ENCODE assay signal across 18 cellular contexts in genomic region chr11:69241075-69241740, GRCh38. TPM values are rescaled to one million over a fixed set of nuclear protein-coding genes. Genes with fewer than 3 reads are reported as not detected.
DNase-seq lines count a peak whose midpoint lies in the region; ATAC-seq and TF ChIP-seq lines count a peak whose summit lies in the region.
"Had no signal": no experiment of that assay in that cellular context is flagged by ENCODE, and none has a peak within 500 bp of the region (broad histone marks: within the 10 kb centered on the region; RNA-seq: fewer than 3 reads in every experiment).

No MANE protein-coding gene starts in this region.

- DNase-seq in activated CD4-positive, alpha-beta memory T cell treated with anti-CD3 and anti-CD28 coated beads, Interleukin-2, amount 10 ng/mL, durations not matched to agents 7 days and 5 days: peak; percentile 7
- no peak for DNase-seq in activated CD4-positive, alpha-beta memory T cell treated with anti-CD3 and anti-CD28 coated beads for 36 hours
- peak; percentile 13 for DNase-seq in HT-29 (ENCODE audit: low spot score)
- DNase-seq in endodermal cell: peak; percentile 58
- DNase-seq in osteocyte (ENCODE audit: extremely low spot score, unreplicated experiment): peak; percentile 59
- no peak for DNase-seq in NCI-H82 treated with DMSO at 0.1 percent for 48 hours (lab: John Stamatoyannopoulos, UW; ENCODE audit: unreplicated experiment)
- DNase-seq: activated CD4-positive, CD25-positive, alpha-beta regulatory T cell treated with anti-CD3 and anti-CD28 coated beads, Interleukin-2, amount 50 U/mL, for 72 hours; cerebellar nuclear complex; effector CD8-positive, alpha-beta T cell; MG63; NCI-H2171 treated with DMSO at 0.1 percent for 48 hours; upper lobe of left lung had no signal

- no peak overlapping the region for H3K4me3 Mint-ChIP-seq in activated CD4-positive, alpha-beta memory T cell treated with anti-CD3 and anti-CD28 coated beads, Interleukin-2, amount 10 ng/mL, durations not matched to agents 7 days and 5 days
- no peak overlapping the region for H3K4me3 Mint-ChIP-seq in activated CD4-positive, alpha-beta memory T cell treated with anti-CD3 and anti-CD28 coated beads for 36 hours
- H3K4me3 Mint-ChIP-seq in endodermal cell (no peak overlapping the region), osteocyte (ENCODE audit: unreplicated experiment) (no peak overlapping the region)

- no peak for ATAC-seq in GM19035 (IDR thresholded peaks at IDR 0.05; ENCODE audit: unreplicated experiment)
- ATAC-seq in SK-N-SH treated with all-trans-retinoic acid at 6 μM for 48 hours: no peak

- peak; percentile 24 for TF ChIP-seq CTCF in endodermal cell (conservative IDR thresholded peaks at IDR 0.05)
- TF ChIP-seq CTCF in osteocyte (IDR thresholded peaks at IDR 0.05): no peak

- H3K9ac ChIP-seq in endodermal cell (ENCODE audit: extremely low read depth, low read length, poor library complexity, severe bottlenecking): no peak overlapping the region

- CTCF ChIA-PET in activated CD4-positive, alpha-beta memory T cell treated with anti-CD3 and anti-CD28 coated beads, Interleukin-2, amount 10 ng/mL, durations not matched to agents 7 days and 5 days (lab: Charles Lee): no interaction called here
- CTCF ChIA-PET in activated CD4-positive, alpha-beta memory T cell treated with anti-CD3 and anti-CD28 coated beads for 36 hours (lab: Charles Lee): interaction anchor here (0.8 to 1.0 kb wide), 2 partner anchors 141 to 201 kb away, joined by 3 read pairs; no protein-coding TSS in a partner anchor

- intact Hi-C loops in activated CD4-positive, alpha-beta memory T cell treated with anti-CD3 and anti-CD28 coated beads for 36 hours (cut with micrococcal nuclease): no loop called here

- no peak overlapping the region for H3K4me3 ChIP-seq in endodermal cell (ENCODE audit: low read length)
- H3K4me3 ChIP-seq: MG63, smooth muscle cell, upper lobe of left lung had no signal

- H3K27me3 Mint-ChIP-seq in activated CD4-positive, alpha-beta memory T cell treated with anti-CD3 and anti-CD28 coated beads, Interleukin-2, amount 10 ng/mL, durations not matched to agents 7 days and 5 days: peaks cover 8% of the 10 kb centered on the region
- H3K27me3 Mint-ChIP-seq in activated CD4-positive, alpha-beta memory T cell treated with anti-CD3 and anti-CD28 coated beads for 36 hours: peaks cover 3% of the 10 kb centered on the region
- peaks cover 11% of the 10 kb centered on the region for H3K27me3 Mint-ChIP-seq in endodermal cell (ENCODE audit: insufficient read depth)
- peaks cover 18% of the 10 kb centered on the region for H3K27me3 Mint-ChIP-seq in osteocyte (ENCODE audit: unreplicated experiment)

- no peak overlapping the region for H3K27ac ChIP-seq in endodermal cell (ENCODE audit: low read depth, low read length)
- H3K27ac ChIP-seq: upper lobe of left lung had no signal

- H3K27me3 ChIP-seq in endodermal cell (ENCODE audit: control insufficient read depth, insufficient read depth, low read length, poor library complexity, severe bottlenecking): no peaks in the 10 kb centered on the region
- H3K27me3 ChIP-seq: MG63, upper lobe of left lung had no signal

- H3K9me3 Mint-ChIP-seq in activated CD4-positive, alpha-beta memory T cell treated with anti-CD3 and anti-CD28 coated beads, Interleukin-2, amount 10 ng/mL, durations not matched to agents 7 days and 5 days: no peaks in the 10 kb centered on the region
- no peaks in the 10 kb centered on the region for H3K9me3 Mint-ChIP-seq in activated CD4-positive, alpha-beta memory T cell treated with anti-CD3 and anti-CD28 coated beads for 36 hours
- H3K9me3 Mint-ChIP-seq in endodermal cell (no peaks in the 10 kb centered on the region), osteocyte (ENCODE audit: unreplicated experiment) (no peaks in the 10 kb centered on the region)
- H3K9me3 Mint-ChIP-seq: IgD-negative memory B cell had no signal

- no peaks in the 10 kb centered on the region for H3K4me1 ChIP-seq in endodermal cell (ENCODE audit: control insufficient read depth, insufficient read depth, low read length)
- H3K4me1 ChIP-seq: Caco-2 had no signal

- no peak overlapping the region for H3K27ac Mint-ChIP-seq in activated CD4-positive, alpha-beta memory T cell treated with anti-CD3 and anti-CD28 coated beads, Interleukin-2, amount 10 ng/mL, durations not matched to agents 7 days and 5 days
- no peak overlapping the region for H3K27ac Mint-ChIP-seq in activated CD4-positive, alpha-beta memory T cell treated with anti-CD3 and anti-CD28 coated beads for 36 hours
- no peak overlapping the region for H3K27ac Mint-ChIP-seq in endodermal cell
- H3K27ac Mint-ChIP-seq in osteocyte (ENCODE audit: unreplicated experiment): no peak overlapping the region

- H3K36me3 Mint-ChIP-seq in activated CD4-positive, alpha-beta memory T cell treated with anti-CD3 and anti-CD28 coated beads, Interleukin-2, amount 10 ng/mL, durations not matched to agents 7 days and 5 days (ENCODE audit: low read depth): no peaks in the 10 kb centered on the region
- H3K36me3 Mint-ChIP-seq in activated CD4-positive, alpha-beta memory T cell treated with anti-CD3 and anti-CD28 coated beads for 36 hours: no peaks in the 10 kb centered on the region
- no peaks in the 10 kb centered on the region for H3K36me3 Mint-ChIP-seq in endodermal cell (ENCODE audit: low read depth)
- no peaks in the 10 kb centered on the region for H3K36me3 Mint-ChIP-seq in osteocyte (ENCODE audit: unreplicated experiment)
- H3K36me3 Mint-ChIP-seq: IgD-negative memory B cell had no signal

- H3K36me3 ChIP-seq in endodermal cell (ENCODE audit: control insufficient read depth, insufficient read depth, low read length): no peaks in the 10 kb centered on the region
- H3K36me3 ChIP-seq: MG63, upper lobe of left lung had no signal

- peaks cover 10% of the 10 kb centered on the region for H3K4me1 Mint-ChIP-seq in activated CD4-positive, alpha-beta memory T cell treated with anti-CD3 and anti-CD28 coated beads, Interleukin-2, amount 10 ng/mL, durations not matched to agents 7 days and 5 days
- H3K4me1 Mint-ChIP-seq in activated CD4-positive, alpha-beta memory T cell treated with anti-CD3 and anti-CD28 coated beads for 36 hours (ENCODE audit: low read depth): peaks cover 30% of the 10 kb centered on the region
- H3K4me1 Mint-ChIP-seq in endodermal cell (no peaks in the 10 kb centered on the region), osteocyte (ENCODE audit: unreplicated experiment) (no peaks in the 10 kb centered on the region)

- WGBS in endodermal cell (ENCODE audit: insufficient coverage in 1 of 2, insufficient read length in 1 of 2), 2 experiments: 91 to 94% methylated on average over 5 to 6 of the region's 6 CpGs

- POLR2A ChIA-PET in activated CD4-positive, alpha-beta memory T cell treated with anti-CD3 and anti-CD28 coated beads, Interleukin-2, amount 10 ng/mL, durations not matched to agents 7 days and 5 days (lab: Charles Lee): no interaction called here
- POLR2A ChIA-PET in activated CD4-positive, alpha-beta memory T cell treated with anti-CD3 and anti-CD28 coated beads for 36 hours (lab: Charles Lee): no interaction called here

- H3K9me3 ChIP-seq in endodermal cell (ENCODE audit: control insufficient read depth, low read length): no peaks in the 10 kb centered on the region
- H3K9me3 ChIP-seq: Caco-2, upper lobe of left lung had no signal

TF ChIP-seq in SK-N-SH treated with all-trans-retinoic acid at 6 μM for 48 hours, 23 proteins besides CTCF, POLR2A, EP300 and RAD21:
- TF ChIP-seq TOX (CRISPR knock-in tag; IDR thresholded peaks at IDR 0.05; ENCODE audit: borderline replicate concordance) (no peak), ZNF8 (CRISPR knock-in tag; IDR thresholded peaks at IDR 0.05) (no peak), SNAI2 (CRISPR knock-in tag; IDR thresholded peaks at IDR 0.05) (no peak), RARB (CRISPR knock-in tag; IDR thresholded peaks at IDR 0.05) (no peak), GLIS3 (CRISPR knock-in tag; IDR thresholded peaks at IDR 0.05) (no peak), CSRNP3 (CRISPR knock-in tag; IDR thresholded peaks at IDR 0.05) (no peak)

RNA-seq across cellular contexts. Expression of gene MYEOV, which starts 52.7 kb away (rescaled TPM):
- total RNA-seq in activated CD4-positive, alpha-beta memory T cell treated with anti-CD3 and anti-CD28 coated beads, Interleukin-2, amount 10 ng/mL, durations not matched to agents 7 days and 5 days: not detected
- total RNA-seq in activated CD4-positive, alpha-beta memory T cell treated with anti-CD3 and anti-CD28 coated beads for 36 hours: under 1 TPM in 1 of 2 experiments, not detected in 1; 0.14 TPM
- 97.2 and 98.4 TPM in 2 replicates for total RNA-seq in HT-29 (2014; rRNA removed; shearing (Covaris generic))
- total RNA-seq in endodermal cell (not detected), osteocyte (1.6 and 1.8 TPM in 2 replicates)
- polyA plus RNA-seq in endodermal cell (2013, experiment 1 of 2): 0.43 TPM
- not detected for polyA plus RNA-seq in endodermal cell (2013, experiment 2 of 2)
- total RNA-seq: smooth muscle cell had no signal
- polyA plus RNA-seq: neural cell had no signal

Comparison
In these comparisons a context has a peak if more than half of its experiments do, and no peak if none do; other contexts are left out.
1. DNase-seq: peak in activated CD4-positive, alpha-beta memory T cell treated with anti-CD3 and anti-CD28 coated beads, Interleukin-2, amount 10 ng/mL, durations not matched to agents 7 days and 5 days (single experiment), HT-29 (single experiment), endodermal cell (single experiment) and osteocyte (single experiment); none in activated CD4-positive, alpha-beta memory T cell treated with anti-CD3 and anti-CD28 coated beads for 36 hours (single experiment) and NCI-H82 treated with DMSO at 0.1 percent for 48 hours (single experiment).
2. RNA of gene MYEOV, which starts 52.7 kb away (total RNA-seq): 97.2 to 98.4 TPM in HT-29; 1.6 to 1.8 TPM in osteocyte, 0.14 TPM in activated CD4-positive, alpha-beta memory T cell treated with anti-CD3 and anti-CD28 coated beads for 36 hours, not detected in activated CD4-positive, alpha-beta memory T cell treated with anti-CD3 and anti-CD28 coated beads, Interleukin-2, amount 10 ng/mL, durations not matched to agents 7 days and 5 days and not detected in endodermal cell; every median in the first group is over 10 times any median in the second.